Comparison of ENCODE assay signal across 17 cellular contexts in the genomic region with DNA sequence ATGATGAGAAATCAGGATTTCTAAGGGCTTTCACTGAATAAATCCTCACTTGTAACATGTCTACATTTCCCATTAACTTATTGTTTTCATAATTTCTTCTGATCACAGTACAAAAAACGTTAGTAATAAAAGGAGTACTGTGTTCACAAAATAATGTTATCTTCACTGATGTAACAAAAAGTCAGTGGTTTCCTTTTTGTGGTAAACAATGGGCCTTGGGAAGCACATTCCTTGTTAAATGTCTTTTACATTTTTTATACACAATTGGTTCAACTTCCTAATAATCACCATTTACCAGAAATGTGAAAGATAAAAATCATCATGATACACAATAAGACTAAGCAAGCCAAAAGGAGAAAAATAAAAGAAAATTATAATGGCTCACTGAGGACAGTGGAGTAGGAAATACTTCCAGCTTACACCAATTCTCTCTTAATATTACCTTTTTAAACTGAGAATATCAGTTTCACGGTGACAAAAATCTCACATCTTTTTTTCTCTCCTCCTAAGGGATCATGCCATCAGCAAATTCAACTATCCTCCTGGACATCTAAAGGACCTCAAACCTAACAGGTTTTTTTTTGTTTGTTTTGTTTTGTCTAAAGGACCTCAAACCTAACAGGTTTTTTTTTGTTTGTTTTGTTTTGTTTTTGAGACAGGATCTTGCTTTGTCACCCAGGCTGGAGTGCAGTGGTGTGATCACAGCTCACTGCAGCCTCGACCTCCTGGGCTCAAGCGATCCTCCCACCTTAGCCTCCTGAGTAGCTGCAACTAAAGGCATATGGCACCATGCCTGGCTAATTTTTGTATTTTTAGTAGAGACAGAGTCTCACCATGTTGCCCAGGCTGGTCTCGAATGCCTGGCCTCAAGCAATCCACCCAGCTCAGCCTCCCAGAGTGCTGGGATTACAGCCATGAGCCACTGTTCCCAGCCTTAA. TPM values are rescaled to one million over a fixed set of nuclear protein-coding genes. Genes with fewer than 3 reads are reported as not detected.
DNase-seq lines count a peak whose midpoint lies in the region; ATAC-seq and TF ChIP-seq lines count a peak whose summit lies in the region.
"Had no signal": no experiment of that assay in that cellular context is flagged by ENCODE, and none has a peak within 500 bp of the region (broad histone marks: within the 10 kb centered on the region; RNA-seq: fewer than 3 reads in every experiment).

No MANE protein-coding gene starts in this region.

- DNase-seq in DMS53 treated with DMSO at 0.1 percent for 48 hours (lab: John Stamatoyannopoulos, UW; ENCODE audit: unreplicated experiment) (peak; percentile 53), RWPE1 (ENCODE audit: low spot score) (no peak), esophagus muscularis mucosa (ENCODE audit: extremely low spot score) (peak; percentile 34), pulmonary artery endothelial cell (ENCODE audit: low read depth, low spot score) (peak; percentile 68), NCI-H1694 (lab: John Stamatoyannopoulos, UW) (no peak), NCI-H524 treated with DMSO at 0.1 percent for 48 hours (lab: John Stamatoyannopoulos, UW) (no peak)
- DNase-seq: activated CD4-positive, alpha-beta T cell treated with anti-CD3 and anti-CD28 coated beads, Interleukin-2, amount 10 ng/mL, durations not matched to agents 7 days and 5 days; activated T-cell treated with anti-CD3 and anti-CD28 coated beads, Interleukin-2, amount 50 U/mL, for 1 hour; cortex of kidney; mesendoderm; NCI-H345; occipital lobe; SJCRH30; small intestine; stimulated activated naive CD4-positive, alpha-beta T cell had no signal

- peaks cover 17 to 36% (median 32%) of the 10 kb centered on the region in 4 donors for H3K4me1 ChIP-seq in esophagus muscularis mucosa
- H3K4me1 ChIP-seq: SJCRH30 had no signal

- H3K4me3 ChIP-seq in esophagus muscularis mucosa: no peak overlapping the region
- H3K4me3 ChIP-seq: SJCRH30, vagina had no signal

- no peak for ATAC-seq in HG03565 (IDR thresholded peaks at IDR 0.05; ENCODE audit: unreplicated experiment)

- no peak for TF ChIP-seq CTCF in RWPE1 (conservative IDR thresholded peaks at IDR 0.05; ENCODE audit: low read depth)
- no peak for TF ChIP-seq CTCF in esophagus muscularis mucosa (IDR thresholded peaks at IDR 0.05)

- H3K27ac ChIP-seq in RWPE1 (peak overlapping the region; percentile 39; the same call in 1 of the 2 replicates), esophagus muscularis mucosa (replicated peaks in 1 of 4) (no peak overlapping the region)
- H3K27ac ChIP-seq: SJCRH30, vagina had no signal

- no peaks in the 10 kb centered on the region for H3K36me3 ChIP-seq in esophagus muscularis mucosa
- H3K36me3 ChIP-seq: SJCRH30, vagina had no signal

- TF ChIP-seq EP300 in esophagus muscularis mucosa (IDR thresholded peaks at IDR 0.05): no peak

- WGBS in esophagus muscularis mucosa: 74% methylated on average over 5 of the region's 5 CpGs

- H3K27me3 ChIP-seq in esophagus muscularis mucosa: no peaks in the 10 kb centered on the region
- H3K27me3 ChIP-seq: SJCRH30, vagina had no signal

- CTCF ChIA-PET in RWPE1 (lab: Yijun Ruan, JAX): no interaction called here

- H3K9me3 ChIP-seq in esophagus muscularis mucosa: no peaks in the 10 kb centered on the region
- H3K9me3 ChIP-seq: SJCRH30, vagina had no signal

- POLR2A ChIA-PET in RWPE1 (lab: Yijun Ruan, JAX; ENCODE audit: low non-redundant PET): no interaction called here

- intact Hi-C loops in esophagus muscularis mucosa (cut with DNase I): no loop called here

- TF ChIP-seq POLR2A in esophagus muscularis mucosa (IDR thresholded peaks at IDR 0.05; ENCODE audit: low read depth): no peak

RNA-seq across cellular contexts. Expression of a gene that starts 57.3 kb away (rescaled TPM):
- total RNA-seq in esophagus muscularis mucosa: 10 to 100 TPM; 46.0 to 66.5 (median 55.8) TPM
- 90.3 and 137 TPM in 2 replicates for total RNA-seq in pulmonary artery endothelial cell

Comparison
In these comparisons a context has a peak if more than half of its experiments do, and no peak if none do; other contexts are left out.
1. DNase-seq: peak in DMS53 treated with DMSO at 0.1 percent for 48 hours (single experiment), esophagus muscularis mucosa (single experiment) and pulmonary artery endothelial cell (single experiment); none in RWPE1 (single experiment), NCI-H1694 (single experiment) and NCI-H524 treated with DMSO at 0.1 percent for 48 hours (single experiment).